33 cellular contexts compared by ENCODE assay signal in the genomic region with DNA sequence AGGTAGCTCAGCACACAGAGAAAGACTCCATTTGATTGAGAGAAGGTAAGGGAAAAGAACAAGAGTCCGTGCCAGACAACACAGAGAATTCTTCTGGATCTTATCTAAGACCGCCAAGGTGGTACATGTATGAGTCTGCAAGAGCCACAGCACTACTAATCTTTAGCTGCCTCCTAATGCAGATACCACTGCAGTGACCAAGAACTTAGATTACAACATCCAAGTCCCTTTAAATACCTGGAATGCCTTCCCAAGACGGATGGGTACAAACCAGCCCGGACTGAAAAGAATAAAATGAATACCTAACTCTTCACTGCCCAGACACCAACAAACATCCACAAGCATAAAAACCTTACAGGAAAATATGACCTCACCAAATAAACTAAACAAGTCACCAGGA. TPM values are rescaled to one million over a fixed set of nuclear protein-coding genes. Genes with fewer than 3 reads are reported as not detected.
"Had no signal": no experiment of that assay in that cellular context is flagged by ENCODE, and none has a peak within 500 bp of the region (broad histone marks: within the 10 kb centered on the region; RNA-seq: fewer than 3 reads in every experiment).

No MANE protein-coding gene starts in this region.

- H3K27ac Mint-ChIP-seq: activated CD4-positive, alpha-beta T cell treated with anti-CD3 and anti-CD28 coated beads for 36 hours; activated CD4-positive, alpha-beta T cell treated with anti-CD3 and anti-CD28 coated beads, Interleukin-2, amount 10 ng/mL, durations not matched to agents 7 days and 5 days; activated CD8-positive, alpha-beta T cell treated with anti-CD3 and anti-CD28 coated beads, Interleukin-2, amount 10 ng/mL, durations not matched to agents 7 days and 5 days; activated naive CD4-positive, alpha-beta T cell treated with anti-CD3 and anti-CD28 coated beads, Interleukin-2, amount 10 ng/mL, durations not matched to agents 7 days and 5 days; activated naive CD8-positive, alpha-beta T cell; activated naive CD8-positive, alpha-beta T cell treated with anti-CD3 and anti-CD28 coated beads, Interleukin-2, amount 50 U/mL, for 24 hours; activated T-cell treated with anti-CD3 and anti-CD28 coated beads, Interleukin-2, amount 50 U/mL, for 24 hours; activated T-helper 2 cell treated with anti-CD3 and anti-CD28 coated beads, Interferon-gamma antibody, Interleukin-2, Interleukin-4, amounts not matched to agents 10 μg/mL and 5 μg/mL and 100 μg/mL, durations not matched to agents 14 hours and 24 hours and 36 hours; T-helper 1 cell treated with Interleukin-12 subunit alpha and Interleukin-12 subunit beta and Interleukin-4 antibody, amounts not matched to agents 30 μg/mL and 1 μg/mL, for 36 hours; T-helper 2 cell treated with Interferon-gamma antibody and Interleukin-4, amounts not matched to agents 5 μg/mL and 100 μg/mL, for 36 hours; WTC11 had no signal

- H3K9me2 ChIP-seq: SK-N-SH had no signal

- DNase-seq: activated CD4-positive, alpha-beta T cell treated with anti-CD3 and anti-CD28 coated beads for 36 hours; activated CD4-positive, alpha-beta T cell treated with anti-CD3 and anti-CD28 coated beads, Interleukin-2, amount 10 ng/mL, durations not matched to agents 7 days and 5 days; activated CD4-positive, alpha-beta T cell treated with anti-CD3 and anti-CD28 coated beads, Interleukin-2, amount 50 U/mL, for 48 hours; activated CD8-positive, alpha-beta T cell treated with anti-CD3 and anti-CD28 coated beads, Interleukin-2, amount 10 ng/mL, durations not matched to agents 7 days and 5 days; activated naive CD4-positive, alpha-beta T cell treated with anti-CD3 and anti-CD28 coated beads, Interleukin-2, amount 10 ng/mL, durations not matched to agents 7 days and 5 days; activated naive CD8-positive, alpha-beta T cell treated with anti-CD3 and anti-CD28 coated beads, Interleukin-2, amount 50 U/mL, for 24 hours; activated T-cell treated with anti-CD3 and anti-CD28 coated beads, Interleukin-2, amount 50 U/mL, for 24 hours; amniotic stem cell; aorta; brain microvascular endothelial cell; central memory CD4-positive, alpha-beta T cell; MM.1S; MV-4-11; NCI-H1092; NCI-H1436 treated with DMSO at 0.1 percent for 48 hours; NCI-H1694 treated with DMSO at 0.1 percent for 48 hours; NCI-H2029; NCI-H345; NCI-H524 treated with DMSO at 0.1 percent for 48 hours; RPMI8226; SHP77 treated with DMSO at 0.1 percent for 48 hours; SK-N-SH had no signal

- H3K36me3 ChIP-seq: brain microvascular endothelial cell, SJSA1 had no signal

- H3K36me3 Mint-ChIP-seq: activated naive CD4-positive, alpha-beta T cell treated with anti-CD3 and anti-CD28 coated beads, Interleukin-2, amount 10 ng/mL, durations not matched to agents 7 days and 5 days; activated naive CD8-positive, alpha-beta T cell; WTC11 had no signal

- H3K4me1 ChIP-seq: SJSA1 had no signal

- H3K27ac ChIP-seq: brain microvascular endothelial cell, KMS-11, SJSA1 had no signal

- H3K4me1 Mint-ChIP-seq: activated CD4-positive, alpha-beta T cell treated with anti-CD3 and anti-CD28 coated beads for 36 hours; activated CD4-positive, alpha-beta T cell treated with anti-CD3 and anti-CD28 coated beads, Interleukin-2, amount 10 ng/mL, durations not matched to agents 7 days and 5 days; activated naive CD4-positive, alpha-beta T cell treated with anti-CD3 and anti-CD28 coated beads, Interleukin-2, amount 10 ng/mL, durations not matched to agents 7 days and 5 days; activated naive CD8-positive, alpha-beta T cell treated with anti-CD3 and anti-CD28 coated beads, Interleukin-2, amount 50 U/mL, for 24 hours; WTC11 had no signal

- H3K27me3 Mint-ChIP-seq: activated CD4-positive, alpha-beta T cell treated with anti-CD3 and anti-CD28 coated beads for 36 hours; activated CD4-positive, alpha-beta T cell treated with anti-CD3 and anti-CD28 coated beads, Interleukin-2, amount 10 ng/mL, durations not matched to agents 7 days and 5 days; activated naive CD4-positive, alpha-beta T cell treated with anti-CD3 and anti-CD28 coated beads, Interleukin-2, amount 10 ng/mL, durations not matched to agents 7 days and 5 days; activated naive CD8-positive, alpha-beta T cell; activated naive CD8-positive, alpha-beta T cell treated with anti-CD3 and anti-CD28 coated beads, Interleukin-2, amount 50 U/mL, for 24 hours; activated T-cell treated with anti-CD3 and anti-CD28 coated beads, Interleukin-2, amount 50 U/mL, for 24 hours had no signal

- H3K4me3 ChIP-seq: SJSA1 had no signal

- H3K4me2 ChIP-seq: KMS-11, SK-N-SH had no signal

- H3K9me3 ChIP-seq: SJSA1, SK-N-SH had no signal

- H3K4me3 Mint-ChIP-seq: activated CD4-positive, alpha-beta T cell treated with anti-CD3 and anti-CD28 coated beads for 36 hours; activated CD4-positive, alpha-beta T cell treated with anti-CD3 and anti-CD28 coated beads, Interleukin-2, amount 10 ng/mL, durations not matched to agents 7 days and 5 days; activated CD8-positive, alpha-beta T cell treated with anti-CD3 and anti-CD28 coated beads, Interleukin-2, amount 10 ng/mL, durations not matched to agents 7 days and 5 days; activated naive CD4-positive, alpha-beta T cell treated with anti-CD3 and anti-CD28 coated beads, Interleukin-2, amount 10 ng/mL, durations not matched to agents 7 days and 5 days; activated naive CD8-positive, alpha-beta T cell; activated naive CD8-positive, alpha-beta T cell treated with anti-CD3 and anti-CD28 coated beads, Interleukin-2, amount 50 U/mL, for 24 hours; activated T-cell treated with anti-CD3 and anti-CD28 coated beads, Interleukin-2, amount 50 U/mL, for 24 hours; T-helper 1 cell treated with Interleukin-12 subunit alpha and Interleukin-12 subunit beta and Interleukin-4 antibody, amounts not matched to agents 30 μg/mL and 1 μg/mL, for 36 hours; T-helper 2 cell treated with Interferon-gamma antibody and Interleukin-4, amounts not matched to agents 5 μg/mL and 100 μg/mL, for 36 hours; WTC11 had no signal

- ATAC-seq: activated CD4-positive, alpha-beta T cell treated with anti-CD3 and anti-CD28 coated beads for 36 hours; activated CD4-positive, CD25-positive, alpha-beta regulatory T cell treated with anti-CD3 and anti-CD28 coated beads, Interleukin-2, amount 50 U/mL, for 24 hours; activated CD8-positive, alpha-beta T cell treated with anti-CD3 and anti-CD28 coated beads, Interleukin-2, amount 10 ng/mL, durations not matched to agents 7 days and 5 days; activated naive CD8-positive, alpha-beta T cell treated with anti-CD3 and anti-CD28 coated beads, Interleukin-2, amount 50 U/mL, for 24 hours; Panc1; WTC11 had no signal

- H3K9ac ChIP-seq: KMS-11, SK-N-SH had no signal

- H3K9me3 Mint-ChIP-seq: activated CD4-positive, alpha-beta T cell treated with anti-CD3 and anti-CD28 coated beads, Interleukin-2, amount 10 ng/mL, durations not matched to agents 7 days and 5 days; activated naive CD4-positive, alpha-beta T cell treated with anti-CD3 and anti-CD28 coated beads, Interleukin-2, amount 10 ng/mL, durations not matched to agents 7 days and 5 days; activated naive CD8-positive, alpha-beta T cell treated with anti-CD3 and anti-CD28 coated beads, Interleukin-2, amount 50 U/mL, for 24 hours; activated T-cell treated with anti-CD3 and anti-CD28 coated beads, Interleukin-2, amount 50 U/mL, for 24 hours; activated T-helper 2 cell treated with anti-CD3 and anti-CD28 coated beads, Interferon-gamma antibody, Interleukin-2, Interleukin-4, amounts not matched to agents 10 μg/mL and 5 μg/mL and 100 μg/mL, durations not matched to agents 14 hours and 24 hours and 36 hours; T-helper 1 cell treated with Interleukin-12 subunit alpha and Interleukin-12 subunit beta and Interleukin-4 antibody, amounts not matched to agents 30 μg/mL and 1 μg/mL, for 36 hours; T-helper 2 cell treated with Interferon-gamma antibody and Interleukin-4, amounts not matched to agents 5 μg/mL and 100 μg/mL, for 36 hours had no signal

- H3K27me3 ChIP-seq: brain microvascular endothelial cell had no signal

RNA-seq across cellular contexts. Expression of gene TFEC, which starts 33.3 kb away (rescaled TPM):
- total RNA-seq: activated CD4-positive, alpha-beta T cell treated with anti-CD3 and anti-CD28 coated beads for 36 hours; activated T-helper 2 cell treated with anti-CD3 and anti-CD28 coated beads, Interferon-gamma antibody, Interleukin-2, Interleukin-4, amounts not matched to agents 10 μg/mL and 5 μg/mL and 100 μg/mL, durations not matched to agents 14 hours and 24 hours and 36 hours; LHCN-M2; NCI-H460; SJSA1 had no signal
- polyA plus RNA-seq: SK-N-SH had no signal
